In the genomic region with DNA sequence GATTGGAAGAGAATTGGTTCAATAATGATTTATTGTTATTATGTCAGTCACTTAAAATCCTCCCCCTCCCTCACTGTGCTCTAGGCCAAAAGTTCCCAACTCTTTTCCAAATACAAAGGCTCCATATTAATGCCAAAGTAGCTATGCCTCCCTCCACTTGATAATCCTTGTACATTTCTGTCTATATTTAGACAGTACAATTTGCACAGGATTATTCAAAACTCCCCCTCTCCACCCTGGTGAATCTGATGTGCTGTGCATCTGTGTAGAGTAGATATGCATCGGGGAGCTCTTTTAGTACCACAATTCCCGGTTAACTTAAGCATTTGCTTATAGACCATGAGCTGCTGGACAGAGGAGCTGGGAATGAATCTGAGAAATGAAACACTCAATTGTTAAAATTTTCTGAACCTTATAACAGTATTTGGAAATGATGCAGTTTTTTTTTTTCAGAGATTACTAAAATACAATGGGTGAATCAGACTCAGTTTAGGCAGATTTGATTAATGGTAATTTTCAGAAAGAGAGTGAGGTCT, we compare ENCODE assay signal across 22 cellular contexts. TPM values are rescaled to one million over a fixed set of nuclear protein-coding genes. Genes with fewer than 3 reads are reported as not detected.
DNase-seq lines count a peak whose midpoint lies in the region; ATAC-seq, FAIRE-seq and TF ChIP-seq lines count a peak whose summit lies in the region.
"Had no signal": no experiment of that assay in that cellular context is flagged by ENCODE, and none has a peak within 500 bp of the region (broad histone marks: within the 10 kb centered on the region; RNA-seq: fewer than 3 reads in every experiment).

No MANE protein-coding gene starts in this region.

- H3K9me3 ChIP-seq in astrocyte (ENCODE audit: insufficient read depth, low read depth, low read length), result no peaks in the 10 kb centered on the region
- H3K9me3 ChIP-seq in mesenchymal stem cell (ENCODE audit: control insufficient read depth, low read length), result no peaks in the 10 kb centered on the region
- H3K9me3 ChIP-seq in smooth muscle cell (replicated peaks; ENCODE audit: low read depth), result no peaks in the 10 kb centered on the region
- H3K9me3 ChIP-seq: A549 had no signal

- no peak for FAIRE-seq in astrocyte (lab: Jason Lieb, UNC)
- FAIRE-seq: A549, D721Med, GM12891, GM19239, K562 had no signal

- H4K8ac ChIP-seq in mesenchymal stem cell (ENCODE audit: low read length), result no peak overlapping the region

- no peak overlapping the region for H3K23ac ChIP-seq in mesenchymal stem cell (ENCODE audit: low read length in 2 of 2)

- H3K18ac ChIP-seq in mesenchymal stem cell (ENCODE audit: low read depth in 1 of 2, low read length in 2 of 2), result no peak overlapping the region

- peaks cover 10% of the 10 kb centered on the region for H3K27me3 Mint-ChIP-seq in astrocyte (ENCODE audit: low read depth, unreplicated experiment)

- peak; percentile 29 for ATAC-seq in Right ventricle myocardium superior (ENCODE audit: poor library complexity)
- ATAC-seq in left cardiac atrium, result no peak
- no peak for ATAC-seq in HG02870 (IDR thresholded peaks at IDR 0.05; ENCODE audit: unreplicated experiment)
- no peak for ATAC-seq in HG03457 (IDR thresholded peaks at IDR 0.05; ENCODE audit: unreplicated experiment)
- ATAC-seq: K562 had no signal

- H2BK12ac ChIP-seq in mesenchymal stem cell (ENCODE audit: low read length in 2 of 2), result no peak overlapping the region

- no peaks in the 10 kb centered on the region for H3K36me3 Mint-ChIP-seq in astrocyte (ENCODE audit: low read depth, unreplicated experiment)

- intact Hi-C loops in Right ventricle myocardium superior (cut with DNase I), result no loop called here
- intact Hi-C loops in left cardiac atrium (cut with DNase I), result no loop called here

- H3K27ac Mint-ChIP-seq in astrocyte (ENCODE audit: unreplicated experiment), result peak overlapping the region; percentile 95
- H3K27ac Mint-ChIP-seq: CD8-positive, alpha-beta memory T cell had no signal

- no peak overlapping the region for H2BK5ac ChIP-seq in mesenchymal stem cell (ENCODE audit: low read depth, low read length, poor library complexity, severe bottlenecking)

- 80% methylated on average over 1 of the region's 2 CpGs for WGBS in mesenchymal stem cell
- 74% methylated on average over 2 of the region's 2 CpGs for WGBS in smooth muscle cell (ENCODE audit: low lambda C conversion rate)

- DNase-seq in Right ventricle myocardium superior (no peak), left cardiac atrium (no peak), astrocyte (ENCODE audit: low read depth) (no peak), mesenchymal stem cell (no peak), smooth muscle cell (lab: John Stamatoyannopoulos, UW; ENCODE audit: unreplicated experiment) (no peak), NCI-H2107 (lab: John Stamatoyannopoulos, UW) (no peak)
- DNase-seq: C1 segment of cervical spinal cord; CD8-positive, alpha-beta memory T cell; HFFc6; NCI-H1105; NCI-H2081 treated with DMSO at 0.1 percent for 48 hours; OCI-M1 had no signal

- H3K9me3 Mint-ChIP-seq in astrocyte (ENCODE audit: unreplicated experiment), result no peaks in the 10 kb centered on the region
- H3K9me3 Mint-ChIP-seq: HFFc6 had no signal

- H2AK5ac ChIP-seq in mesenchymal stem cell (ENCODE audit: low read length, severe bottlenecking), result peak overlapping the region; percentile 83

- no peak overlapping the region for H2BK15ac ChIP-seq in mesenchymal stem cell (ENCODE audit: low read depth, poor library complexity, severe bottlenecking)

- H3K36me3 ChIP-seq in astrocyte (ENCODE audit: insufficient read depth, low read length), result no peaks in the 10 kb centered on the region
- no peaks in the 10 kb centered on the region for H3K36me3 ChIP-seq in mesenchymal stem cell (ENCODE audit: control insufficient read depth in 1 of 2, insufficient read depth in 2 of 2, low read depth in 1 of 2, low read length in 2 of 2)
- H3K36me3 ChIP-seq in smooth muscle cell (ENCODE audit: low read depth), result no peaks in the 10 kb centered on the region

- H3K9ac ChIP-seq in astrocyte (ENCODE audit: low read length) (no peak overlapping the region), mesenchymal stem cell (ENCODE audit: low read length) (no peak overlapping the region), smooth muscle cell (ENCODE audit: low read depth) (no peak overlapping the region)

- H2AFZ ChIP-seq in astrocyte (ENCODE audit: low read depth, low read length), result no peak overlapping the region
- H2AFZ ChIP-seq in mesenchymal stem cell (ENCODE audit: low read depth, low read length), result no peak overlapping the region
- no peak overlapping the region for H2AFZ ChIP-seq in smooth muscle cell (ENCODE audit: low read depth)

- H4K20me1 ChIP-seq in astrocyte (ENCODE audit: insufficient read depth, low read length) (no peaks in the 10 kb centered on the region), smooth muscle cell (ENCODE audit: low read depth) (no peaks in the 10 kb centered on the region)

- peaks cover 8% of the 10 kb centered on the region for H3F3A ChIP-seq in smooth muscle cell (ENCODE audit: low read depth)

- no peak overlapping the region for H3K4ac ChIP-seq in mesenchymal stem cell (ENCODE audit: low read depth in 1 of 2, low read length in 2 of 2)

- H3K4me1 ChIP-seq in astrocyte (ENCODE audit: insufficient read depth, low read length), result peaks cover 18% of the 10 kb centered on the region
- H3K4me1 ChIP-seq in mesenchymal stem cell (ENCODE audit: control insufficient read depth, insufficient read depth, low read depth, low read length), result peaks cover 3% of the 10 kb centered on the region
- H3K4me1 ChIP-seq in smooth muscle cell (ENCODE audit: low read depth), result peaks cover 7% of the 10 kb centered on the region

- H3K27ac ChIP-seq in astrocyte (ENCODE audit: low read depth, low read length) (peak overlapping the region; percentile 68), mesenchymal stem cell (ENCODE audit: low read length, poor library complexity, severe bottlenecking) (peak overlapping the region; percentile 58), smooth muscle cell (ENCODE audit: low read depth) (peak overlapping the region; percentile 40)
- H3K27ac ChIP-seq: A549 had no signal

- H3K4me1 Mint-ChIP-seq in astrocyte (ENCODE audit: low read depth, unreplicated experiment), result peaks cover 25% of the 10 kb centered on the region
- H3K4me1 Mint-ChIP-seq: CD8-positive, alpha-beta memory T cell had no signal

- H3K79me1 ChIP-seq in mesenchymal stem cell (replicated peaks; ENCODE audit: low read length, poor library complexity, severe bottlenecking), result no peaks in the 10 kb centered on the region

- H2BK120ac ChIP-seq in mesenchymal stem cell (ENCODE audit: low read depth, low read length), result no peak overlapping the region

- H3K27me3 ChIP-seq in astrocyte (ENCODE audit: insufficient read depth, low read length), result no peaks in the 10 kb centered on the region
- no peaks in the 10 kb centered on the region for H3K27me3 ChIP-seq in mesenchymal stem cell (ENCODE audit: control insufficient read depth in 1 of 2, insufficient read depth in 1 of 2, low read length in 2 of 2)
- no peaks in the 10 kb centered on the region for H3K27me3 ChIP-seq in smooth muscle cell (ENCODE audit: low read depth)

- H3K4me2 ChIP-seq in astrocyte (ENCODE audit: low read length) (peak overlapping the region; percentile 81), mesenchymal stem cell (ENCODE audit: low read length, poor library complexity, severe bottlenecking) (no peak overlapping the region), smooth muscle cell (peak overlapping the region; percentile 48)

- no peak for TF ChIP-seq CTCF in astrocyte (IDR thresholded peaks at IDR 0.05; ENCODE audit: insufficient read depth, low read depth, low read length)
- no peak for TF ChIP-seq CTCF in smooth muscle cell (IDR thresholded peaks at IDR 0.05; ENCODE audit: borderline replicate concordance, insufficient read depth, poor library complexity, severe bottlenecking)

- H3K14ac ChIP-seq in mesenchymal stem cell (ENCODE audit: low read length in 2 of 2), result no peak overlapping the region

- no peak overlapping the region for H4K91ac ChIP-seq in mesenchymal stem cell (ENCODE audit: low read length)

- H3K79me2 ChIP-seq in astrocyte (ENCODE audit: insufficient read depth, low read length), result no peaks in the 10 kb centered on the region
- H3K79me2 ChIP-seq in smooth muscle cell (ENCODE audit: low read depth), result no peaks in the 10 kb centered on the region

- H3K4me3 ChIP-seq in astrocyte (ENCODE audit: insufficient read depth, low read depth, low read length) (no peak overlapping the region), mesenchymal stem cell (ENCODE audit: insufficient read depth in 1 of 2, low read depth in 1 of 2, low read length in 2 of 2) (no peak overlapping the region), smooth muscle cell (no peak overlapping the region)
- H3K4me3 ChIP-seq: A549, K562 had no signal

- H3K4me3 Mint-ChIP-seq in astrocyte (ENCODE audit: unreplicated experiment), result no peak overlapping the region
- H3K4me3 Mint-ChIP-seq: CD8-positive, alpha-beta memory T cell had no signal

RNA-seq across cellular contexts. Expression of gene GLRA1, which starts 27.6 kb away (rescaled TPM):
- total RNA-seq in Right ventricle myocardium superior, result not detected
- total RNA-seq in left cardiac atrium, result not detected
- total RNA-seq in astrocyte, result not detected in 2 replicates
- polyA plus RNA-seq in mesenchymal stem cell (2013, experiment 1 of 2), result not detected
- not detected for polyA plus RNA-seq in mesenchymal stem cell (2013, experiment 2 of 2)
- not detected in 2 replicates for total RNA-seq in smooth muscle cell
- polyA plus RNA-seq in smooth muscle cell, result not detected in 2 replicates
- total RNA-seq: CD8-positive, alpha-beta memory T cell; H4; HFFc6; K562; NCI-H460; RPMI7951 had no signal
- polyA plus RNA-seq: A549; CD8-positive, alpha-beta memory T cell; K562 had no signal
